11 cellular contexts compared by ENCODE assay signal in the genomic region with DNA sequence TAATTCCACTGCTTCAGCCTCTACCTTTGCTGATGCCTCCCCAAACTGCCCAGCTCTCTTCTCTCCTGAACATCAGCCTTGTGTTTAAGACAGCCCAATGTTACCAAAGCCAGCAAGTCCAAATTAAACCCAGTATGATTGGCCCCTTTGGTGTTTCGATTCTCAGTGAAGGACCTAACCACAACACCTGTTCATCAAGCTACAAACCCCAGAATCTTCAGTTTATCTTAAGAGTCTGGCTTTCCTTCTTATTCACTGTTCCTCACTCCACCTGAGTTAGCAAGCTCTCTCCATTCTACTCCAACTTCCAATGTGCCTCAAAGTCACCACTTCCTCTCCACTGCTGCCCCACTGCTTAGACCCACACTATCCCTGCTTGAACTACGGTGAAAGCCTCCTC. TPM values are rescaled to one million over a fixed set of nuclear protein-coding genes. Genes with fewer than 3 reads are reported as not detected.
A peak's percentile ranks its signal among the peaks of the same experiment; 100 is the strongest.
DNase-seq lines count a peak whose midpoint lies in the region; ATAC-seq and TF ChIP-seq lines count a peak whose summit lies in the region.
"Had no signal": no experiment of that assay in that cellular context is flagged by ENCODE, and none has a peak within 500 bp of the region (broad histone marks: within the 10 kb centered on the region; RNA-seq: fewer than 3 reads in every experiment).

No MANE protein-coding gene starts in this region.

- no peak for TF ChIP-seq POLR2A in gastroesophageal sphincter (IDR thresholded peaks at IDR 0.05)
- TF ChIP-seq POLR2A in Peyer's patch (IDR thresholded peaks at IDR 0.05), result no peak
- TF ChIP-seq POLR2A in upper lobe of left lung (IDR thresholded peaks at IDR 0.05), result no peak

- H3K9me3 ChIP-seq in SJSA1 (replicated peaks) (no peaks in the 10 kb centered on the region), upper lobe of right lung (no peaks in the 10 kb centered on the region), gastroesophageal sphincter (no peaks in the 10 kb centered on the region), Peyer's patch (no peaks in the 10 kb centered on the region), upper lobe of left lung (no peaks in the 10 kb centered on the region)

- TF ChIP-seq EP300 in gastroesophageal sphincter (IDR thresholded peaks at IDR 0.05) (no peak), upper lobe of left lung (IDR thresholded peaks at IDR 0.05) (no peak)

- ATAC-seq in GM19043 (IDR thresholded peaks at IDR 0.05; ENCODE audit: low read depth, unreplicated experiment) (peak; percentile 84), HG02938 (IDR thresholded peaks at IDR 0.05; ENCODE audit: unreplicated experiment) (peak; percentile 87), upper lobe of right lung (no peak), gastroesophageal sphincter (no peak), upper lobe of left lung (ENCODE audit: low FRiP score in 2 of 2) (no peak)

- H3K27ac ChIP-seq in SJSA1, result peak overlapping the region; percentile 36
- H3K27ac ChIP-seq in upper lobe of right lung, result no peak overlapping the region
- H3K27ac ChIP-seq in gastroesophageal sphincter, result no peak overlapping the region
- H3K27ac ChIP-seq in Peyer's patch, result no peak overlapping the region
- H3K27ac ChIP-seq in upper lobe of left lung, result no peak overlapping the region

- intact Hi-C loops in upper lobe of right lung (cut with DNase I), result no loop called here

- no peaks in the 10 kb centered on the region for H3K27me3 ChIP-seq in GM06990 (replicated peaks; ENCODE audit: control insufficient read depth, insufficient read depth, low read length)
- H3K27me3 ChIP-seq in SJSA1 (replicated peaks), result no peaks in the 10 kb centered on the region
- no peaks in the 10 kb centered on the region for H3K27me3 ChIP-seq in upper lobe of right lung
- H3K27me3 ChIP-seq in gastroesophageal sphincter, result no peaks in the 10 kb centered on the region
- no peaks in the 10 kb centered on the region for H3K27me3 ChIP-seq in Peyer's patch
- no peaks in the 10 kb centered on the region for H3K27me3 ChIP-seq in upper lobe of left lung

- H3K36me3 ChIP-seq in GM06990 (ENCODE audit: control insufficient read depth, insufficient read depth, low read length) (no peaks in the 10 kb centered on the region), SJSA1 (no peaks in the 10 kb centered on the region), upper lobe of right lung (no peaks in the 10 kb centered on the region), gastroesophageal sphincter (no peaks in the 10 kb centered on the region), Peyer's patch (no peaks in the 10 kb centered on the region), upper lobe of left lung (no peaks in the 10 kb centered on the region)

- WGBS in gastroesophageal sphincter (ENCODE audit: low coverage in 1 of 2), 2 donors, result 78 to 88% methylated on average over 2 of the region's 2 CpGs
- WGBS in upper lobe of left lung, 2 donors, result 89 to 92% methylated on average over 2 of the region's 2 CpGs

- H3K4me3 ChIP-seq in GM06990 (replicated peaks; ENCODE audit: low read depth, low read length) (no peak overlapping the region), SJSA1 (no peak overlapping the region), upper lobe of right lung (no peak overlapping the region), gastroesophageal sphincter (no peak overlapping the region), Peyer's patch (no peak overlapping the region), upper lobe of left lung (no peak overlapping the region)
- H3K4me3 ChIP-seq: GM23248 had no signal

- peak; percentile 58 for DNase-seq in GM06990 (ENCODE audit: extremely low read depth, insufficient read length)
- no peak for DNase-seq in SJSA1 (ENCODE audit: low read depth in 1 of 2, low spot score in 2 of 2)
- DNase-seq in upper lobe of right lung, result no peak
- DNase-seq in Peyer's patch, result no peak
- no peak for DNase-seq in upper lobe of left lung
- DNase-seq: NCI-H1930; stimulated activated naive CD4-positive, alpha-beta T cell had no signal

- TF ChIP-seq CTCF in GM06990 (IDR thresholded peaks at IDR 0.05; ENCODE audit: insufficient read depth, low read length, poor library complexity, severe bottlenecking) (no peak), upper lobe of right lung (IDR thresholded peaks at IDR 0.05) (no peak), gastroesophageal sphincter (IDR thresholded peaks at IDR 0.05) (no peak), Peyer's patch (IDR thresholded peaks at IDR 0.05) (no peak), upper lobe of left lung (IDR thresholded peaks at IDR 0.05) (no peak)

- H3K4me1 ChIP-seq in SJSA1 (replicated peaks), result peaks cover 33% of the 10 kb centered on the region
- no peaks in the 10 kb centered on the region for H3K4me1 ChIP-seq in upper lobe of right lung
- H3K4me1 ChIP-seq in gastroesophageal sphincter, result no peaks in the 10 kb centered on the region
- H3K4me1 ChIP-seq in Peyer's patch, result no peaks in the 10 kb centered on the region
- no peaks in the 10 kb centered on the region for H3K4me1 ChIP-seq in upper lobe of left lung

RNA-seq across cellular contexts. Expression of gene ITPKB, which starts 25.5 kb away (rescaled TPM):
- 4.0 and 6.4 TPM in 2 replicates for total RNA-seq in SJSA1 (2014; rRNA removed; shearing (Covaris generic))
- total RNA-seq in upper lobe of right lung (44.1 TPM), gastroesophageal sphincter (100 to 1,000 TPM in 1 of 4 donors, 10 to 100 TPM in 3; 75.0 to 184 (median 94.2) TPM), Peyer's patch (10 to 100 TPM in 3 of 4 donors, 1 to 10 TPM in 1; 9.5 to 36.3 (median 23.0) TPM), upper lobe of left lung (10 to 100 TPM; 19.8 to 62.9 (median 45.8) TPM)

Comparison
In these comparisons a context has a peak if more than half of its experiments do, and no peak if none do; other contexts are left out.
1. ATAC-seq: peak in GM19043 (single experiment) and HG02938 (single experiment); none in upper lobe of right lung (single experiment), gastroesophageal sphincter (single experiment) and upper lobe of left lung (0 of 2).